22 cellular contexts compared by ENCODE assay signal in genomic region chr6:87103977-87104601, GRCh38. TPM values are rescaled to one million over a fixed set of nuclear protein-coding genes. Genes with fewer than 3 reads are reported as not detected.
DNase-seq lines count a peak whose midpoint lies in the region; ATAC-seq, FAIRE-seq and TF ChIP-seq lines count a peak whose summit lies in the region.
"Had no signal": no experiment of that assay in that cellular context is flagged by ENCODE, and none has a peak within 500 bp of the region (broad histone marks: within the 10 kb centered on the region; RNA-seq: fewer than 3 reads in every experiment).

No MANE protein-coding gene starts in this region.

- CTCF ChIA-PET in activated CD8-positive, alpha-beta T cell treated with anti-CD3 and anti-CD28 coated beads for 36 hours (lab: Charles Lee), result interaction anchor here (2.0 kb wide), 1 partner anchor 25 kb away, joined by 8 read pairs; no protein-coding TSS in a partner anchor
- CTCF ChIA-PET in activated CD8-positive, alpha-beta T cell treated with anti-CD3 and anti-CD28 coated beads, Interleukin-2, amount 10 ng/mL, durations not matched to agents 7 days and 5 days (lab: Charles Lee), result no interaction called here

- ATAC-seq in activated CD8-positive, alpha-beta T cell treated with anti-CD3 and anti-CD28 coated beads for 36 hours, result peak; percentile 49
- ATAC-seq in activated CD8-positive, alpha-beta T cell treated with anti-CD3 and anti-CD28 coated beads, Interleukin-2, amount 10 ng/mL, durations not matched to agents 7 days and 5 days, result no peak
- peak; percentile 23 for ATAC-seq in GM19351 (IDR thresholded peaks at IDR 0.05; ENCODE audit: unreplicated experiment)
- ATAC-seq: GM12878, K562 had no signal

- H3K27ac Mint-ChIP-seq in activated CD8-positive, alpha-beta T cell treated with anti-CD3 and anti-CD28 coated beads for 36 hours, result no peak overlapping the region
- H3K27ac Mint-ChIP-seq in activated CD8-positive, alpha-beta T cell treated with anti-CD3 and anti-CD28 coated beads, Interleukin-2, amount 10 ng/mL, durations not matched to agents 7 days and 5 days, result no peak overlapping the region
- no peak overlapping the region for H3K27ac Mint-ChIP-seq in T-helper 2 cell treated with Interferon-gamma antibody and Interleukin-4, amounts not matched to agents 5 μg/mL and 100 μg/mL, for 36 hours

- H3K9me3 Mint-ChIP-seq in activated CD8-positive, alpha-beta T cell treated with anti-CD3 and anti-CD28 coated beads for 36 hours, result no peaks in the 10 kb centered on the region
- no peaks in the 10 kb centered on the region for H3K9me3 Mint-ChIP-seq in activated CD8-positive, alpha-beta T cell treated with anti-CD3 and anti-CD28 coated beads, Interleukin-2, amount 10 ng/mL, durations not matched to agents 7 days and 5 days (ENCODE audit: insufficient read depth)
- H3K9me3 Mint-ChIP-seq in T-helper 2 cell treated with Interferon-gamma antibody and Interleukin-4, amounts not matched to agents 5 μg/mL and 100 μg/mL, for 36 hours, result no peaks in the 10 kb centered on the region

- no peak overlapping the region for H3K4me3 Mint-ChIP-seq in activated CD8-positive, alpha-beta T cell treated with anti-CD3 and anti-CD28 coated beads for 36 hours
- no peak overlapping the region for H3K4me3 Mint-ChIP-seq in activated CD8-positive, alpha-beta T cell treated with anti-CD3 and anti-CD28 coated beads, Interleukin-2, amount 10 ng/mL, durations not matched to agents 7 days and 5 days
- H3K4me3 Mint-ChIP-seq in T-helper 2 cell treated with Interferon-gamma antibody and Interleukin-4, amounts not matched to agents 5 μg/mL and 100 μg/mL, for 36 hours, result no peak overlapping the region

- FAIRE-seq in D721Med (lab: Jason Lieb, UNC), result no peak
- FAIRE-seq: GM12878, K562 had no signal

- H3K4me1 Mint-ChIP-seq in activated CD8-positive, alpha-beta T cell treated with anti-CD3 and anti-CD28 coated beads for 36 hours (ENCODE audit: low read depth), result no peaks in the 10 kb centered on the region
- no peaks in the 10 kb centered on the region for H3K4me1 Mint-ChIP-seq in activated CD8-positive, alpha-beta T cell treated with anti-CD3 and anti-CD28 coated beads, Interleukin-2, amount 10 ng/mL, durations not matched to agents 7 days and 5 days (ENCODE audit: low read depth)
- no peaks in the 10 kb centered on the region for H3K4me1 Mint-ChIP-seq in T-helper 2 cell treated with Interferon-gamma antibody and Interleukin-4, amounts not matched to agents 5 μg/mL and 100 μg/mL, for 36 hours (ENCODE audit: low read depth)

- H3K36me3 Mint-ChIP-seq in activated CD8-positive, alpha-beta T cell treated with anti-CD3 and anti-CD28 coated beads for 36 hours (ENCODE audit: low read depth), result no peaks in the 10 kb centered on the region
- no peaks in the 10 kb centered on the region for H3K36me3 Mint-ChIP-seq in activated CD8-positive, alpha-beta T cell treated with anti-CD3 and anti-CD28 coated beads, Interleukin-2, amount 10 ng/mL, durations not matched to agents 7 days and 5 days (ENCODE audit: low read depth)
- no peaks in the 10 kb centered on the region for H3K36me3 Mint-ChIP-seq in T-helper 2 cell treated with Interferon-gamma antibody and Interleukin-4, amounts not matched to agents 5 μg/mL and 100 μg/mL, for 36 hours (ENCODE audit: low read depth)

- peaks cover 3% of the 10 kb centered on the region for H3K27me3 Mint-ChIP-seq in activated CD8-positive, alpha-beta T cell treated with anti-CD3 and anti-CD28 coated beads for 36 hours
- H3K27me3 Mint-ChIP-seq in activated CD8-positive, alpha-beta T cell treated with anti-CD3 and anti-CD28 coated beads, Interleukin-2, amount 10 ng/mL, durations not matched to agents 7 days and 5 days (ENCODE audit: low read depth), result peaks cover 24% of the 10 kb centered on the region
- peaks cover 45% of the 10 kb centered on the region for H3K27me3 Mint-ChIP-seq in T-helper 2 cell treated with Interferon-gamma antibody and Interleukin-4, amounts not matched to agents 5 μg/mL and 100 μg/mL, for 36 hours (ENCODE audit: low read depth)

- DNase-seq in activated CD8-positive, alpha-beta T cell treated with anti-CD3 and anti-CD28 coated beads for 36 hours, result peak; percentile 7
- no peak for DNase-seq in activated CD8-positive, alpha-beta T cell treated with anti-CD3 and anti-CD28 coated beads, Interleukin-2, amount 10 ng/mL, durations not matched to agents 7 days and 5 days
- DNase-seq in EH (ENCODE audit: low read depth) (peak; percentile 17), D721Med (ENCODE audit: insufficient read length, low spot score) (no peak), HuH-7 (ENCODE audit: low spot score) (no peak), pons (ENCODE audit: low spot score) (no peak)
- DNase-seq in T-helper 2 cell treated with Interferon-gamma antibody and Interleukin-4, amounts not matched to agents 5 μg/mL and 100 μg/mL, for 36 hours (ENCODE audit: low spot score), result peak; percentile 12
- DNase-seq: BE2C, H7, MM.1S, NCI-H1105, NCI-H146, NCI-H2029, NCI-H345, NCI-H524 treated with DMSO at 0.1 percent for 48 hours, NCI-H82, Right ventricle myocardium superior had no signal

- POLR2A ChIA-PET in activated CD8-positive, alpha-beta T cell treated with anti-CD3 and anti-CD28 coated beads for 36 hours (lab: Charles Lee), result no interaction called here
- POLR2A ChIA-PET in activated CD8-positive, alpha-beta T cell treated with anti-CD3 and anti-CD28 coated beads, Interleukin-2, amount 10 ng/mL, durations not matched to agents 7 days and 5 days (lab: Charles Lee), result no interaction called here

- TF ChIP-seq CTCF in activated CD8-positive, alpha-beta T cell treated with anti-CD3 and anti-CD28 coated beads for 36 hours (IDR thresholded peaks at IDR 0.05), result no peak
- TF ChIP-seq CTCF in D721Med (IDR thresholded peaks at IDR 0.05; ENCODE audit: insufficient read depth, missing control alignments), result no peak

- intact Hi-C loops in activated CD8-positive, alpha-beta T cell treated with anti-CD3 and anti-CD28 coated beads for 36 hours (cut with micrococcal nuclease), result no loop called here

RNA-seq across cellular contexts. Expression of gene CGA, which starts 9.2 kb away (rescaled TPM):
- total RNA-seq in activated CD8-positive, alpha-beta T cell treated with anti-CD3 and anti-CD28 coated beads for 36 hours, result not detected
- not detected for total RNA-seq in activated CD8-positive, alpha-beta T cell treated with anti-CD3 and anti-CD28 coated beads, Interleukin-2, amount 10 ng/mL, durations not matched to agents 7 days and 5 days
- total RNA-seq: A673, GM12878, H7, K562, LHCN-M2, Right ventricle myocardium superior had no signal

RNA-seq across cellular contexts. Expression of gene ZNF292, which starts 51.3 kb away (rescaled TPM):
- total RNA-seq in activated CD8-positive, alpha-beta T cell treated with anti-CD3 and anti-CD28 coated beads for 36 hours, result 10 to 100 TPM; 76.4 to 78.3 TPM
- total RNA-seq in activated CD8-positive, alpha-beta T cell treated with anti-CD3 and anti-CD28 coated beads, Interleukin-2, amount 10 ng/mL, durations not matched to agents 7 days and 5 days, result 10 to 100 TPM; 48.5 to 50.7 TPM

Comparison
In these comparisons a context has a peak if more than half of its experiments do, and no peak if none do; other contexts are left out.
1. DNase-seq: peak in activated CD8-positive, alpha-beta T cell treated with anti-CD3 and anti-CD28 coated beads for 36 hours (single experiment), EH (single experiment) and T-helper 2 cell treated with Interferon-gamma antibody and Interleukin-4, amounts not matched to agents 5 μg/mL and 100 μg/mL, for 36 hours (single experiment); none in activated CD8-positive, alpha-beta T cell treated with anti-CD3 and anti-CD28 coated beads, Interleukin-2, amount 10 ng/mL, durations not matched to agents 7 days and 5 days (single experiment), D721Med (single experiment), HuH-7 (single experiment) and pons (single experiment).